1 cellular context compared by ENCODE assay signal in the genomic region with DNA sequence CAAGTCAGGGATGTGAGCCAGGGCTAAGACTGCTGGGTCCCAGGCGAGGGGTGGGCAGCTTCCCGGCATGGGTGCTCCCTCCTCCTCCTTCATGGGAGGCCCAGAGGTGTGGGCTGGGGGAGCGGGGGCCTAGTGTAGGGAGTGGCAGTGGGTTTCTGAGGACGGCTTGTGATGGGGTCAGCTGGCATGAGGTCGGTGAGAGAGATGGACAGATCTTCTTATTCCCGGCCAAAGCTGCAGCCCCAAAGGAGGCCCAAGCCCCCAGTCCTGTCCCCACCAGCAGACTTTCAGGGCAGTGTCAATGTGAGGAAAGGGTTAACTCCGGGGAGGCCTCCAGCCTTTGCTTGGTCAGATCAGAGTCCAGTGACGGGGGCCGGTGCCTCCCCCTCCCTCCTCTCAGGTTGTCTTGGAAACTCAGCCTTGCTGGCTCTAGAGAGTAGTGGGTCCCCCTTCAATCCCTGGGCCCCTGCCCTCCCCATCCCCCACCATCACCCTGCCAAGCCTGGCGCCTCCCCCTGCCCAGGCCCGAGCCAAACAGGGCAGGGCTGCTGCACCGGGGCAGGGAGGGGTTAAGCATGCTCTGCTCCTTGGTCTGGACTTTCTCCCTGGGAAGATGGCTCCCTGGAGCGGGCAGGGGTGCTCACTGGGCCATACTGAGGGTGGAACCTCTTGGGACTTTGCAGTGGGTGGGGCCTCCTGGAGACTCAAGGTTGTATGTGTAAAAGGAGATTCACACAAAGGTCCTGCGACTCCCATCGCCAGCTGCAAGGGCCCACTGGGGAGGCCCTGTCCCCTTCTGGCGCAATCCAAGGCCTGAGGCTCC.
TF ChIP-seq lines count a peak whose summit lies in the region.

No MANE protein-coding gene starts in this region.

TF ChIP-seq in HepG2, 621 proteins besides CTCF, POLR2A, EP300 and RAD21 (continued from another document and continues in another):
- TF ChIP-seq YEATS2 (CRISPR knock-in tag; IDR thresholded peaks at IDR 0.05; ENCODE audit: borderline replicate concordance) (peak; percentile 81; the same call in 1 of the 2 replicates), RARA (CRISPR knock-in tag; IDR thresholded peaks at IDR 0.05) (peak; percentile 61), CHD4 (IDR thresholded peaks at IDR 0.05; ENCODE audit: borderline replicate concordance, low read length) (no peak), ATF7-NPFF (CRISPR knock-in tag; IDR thresholded peaks at IDR 0.05; ENCODE audit: low read depth) (peak; percentile 90), ARHGAP35 (CRISPR knock-in tag; IDR thresholded peaks at IDR 0.05; ENCODE audit: borderline replicate concordance) (no peak; the same call in 1 of the 2 replicates), ZNF574 (CRISPR knock-in tag; IDR thresholded peaks at IDR 0.05) (peak; percentile 77), TCF12 (IDR thresholded peaks at IDR 0.05) (no peak), TCF12 (CRISPR knock-in tag; IDR thresholded peaks at IDR 0.05) (peak; percentile 85; the same call in 1 of the 2 replicates), ELF4 (CRISPR knock-in tag; IDR thresholded peaks at IDR 0.05; ENCODE audit: borderline replicate concordance) (no peak; the same call in 1 of the 2 replicates), TP53 (CRISPR knock-in tag; conservative IDR thresholded peaks at IDR 0.05) (0 out of 2 replicates have a peak, but pooled peaks have one; percentile 26), ZNF660 (CRISPR knock-in tag; IDR thresholded peaks at IDR 0.05; ENCODE audit: borderline replicate concordance, low read depth) (no peak), ZNF121 (CRISPR knock-in tag; IDR thresholded peaks at IDR 0.05) (peak; percentile 71), ATM (IDR thresholded peaks at IDR 0.05; ENCODE audit: borderline replicate concordance) (no peak), CSRNP1 (CRISPR knock-in tag; IDR thresholded peaks at IDR 0.05) (no peak), ZNF879 (CRISPR knock-in tag; IDR thresholded peaks at IDR 0.05) (no peak), SMARCC2 (IDR thresholded peaks at IDR 0.05) (no peak), HMGA1 (CRISPR knock-in tag; conservative IDR thresholded peaks at IDR 0.05) (no peak), ZNF83 (CRISPR knock-in tag; IDR thresholded peaks at IDR 0.05; ENCODE audit: borderline replicate concordance) (no peak), ZNF800 (CRISPR knock-in tag; IDR thresholded peaks at IDR 0.05) (peak; percentile 74; the same call in 1 of the 2 replicates), MZF1 (CRISPR knock-in tag; IDR thresholded peaks at IDR 0.05; ENCODE audit: borderline replicate concordance) (no peak), PAWR (CRISPR knock-in tag; IDR thresholded peaks at IDR 0.05; ENCODE audit: borderline replicate concordance) (no peak), ESRRA (CRISPR knock-in tag; IDR thresholded peaks at IDR 0.05; ENCODE audit: low read depth) (0 out of 2 replicates have a peak, but pooled peaks have one; percentile 56), ZNF747 (CRISPR knock-in tag; IDR thresholded peaks at IDR 0.05; ENCODE audit: borderline replicate concordance) (peak; percentile 86), WIZ (CRISPR knock-in tag; IDR thresholded peaks at IDR 0.05) (no peak), ERF (CRISPR knock-in tag; IDR thresholded peaks at IDR 0.05) (peak; percentile 83; the same call in 1 of the 2 replicates), ZNF44 (CRISPR knock-in tag; IDR thresholded peaks at IDR 0.05) (no peak), MAX (IDR thresholded peaks at IDR 0.05) (peak; percentile 54), FOXJ3 (CRISPR knock-in tag; IDR thresholded peaks at IDR 0.05; ENCODE audit: borderline replicate concordance) (peak; percentile 72; the same call in 1 of the 2 replicates), ZMAT3 (CRISPR knock-in tag; conservative IDR thresholded peaks at IDR 0.05) (peak; percentile 80; the same call in 1 of the 2 replicates), ZNF788 (CRISPR knock-in tag; IDR thresholded peaks at IDR 0.05; ENCODE audit: borderline replicate concordance) (peak; percentile 90), XRCC5 (optimal IDR thresholded peaks at IDR 0.05; ENCODE audit: low read length) (peak; percentile 80), HNRNPL (IDR thresholded peaks at IDR 0.05; ENCODE audit: low read depth, low read length) (peak; percentile 94), ZBTB2 (CRISPR knock-in tag; IDR thresholded peaks at IDR 0.05; ENCODE audit: low read depth) (no peak), DNMT1 (CRISPR knock-in tag; IDR thresholded peaks at IDR 0.05) (peak; percentile 39; the same call in 1 of the 2 replicates), GFI1 (CRISPR knock-in tag; IDR thresholded peaks at IDR 0.05; ENCODE audit: borderline replicate concordance) (peak; percentile 88), KAT7 (CRISPR knock-in tag; IDR thresholded peaks at IDR 0.05; ENCODE audit: borderline replicate concordance) (peak; percentile 80), ZNF605 (CRISPR knock-in tag; IDR thresholded peaks at IDR 0.05) (peak; percentile 68), ZNF543 (CRISPR knock-in tag; IDR thresholded peaks at IDR 0.05) (peak; percentile 47; the same call in 1 of the 2 replicates), NFYB (CRISPR knock-in tag; IDR thresholded peaks at IDR 0.05) (peak; percentile 20; the same call in 1 of the 2 replicates), PAX8 (CRISPR knock-in tag; IDR thresholded peaks at IDR 0.05; ENCODE audit: borderline replicate concordance) (no peak), TCF7 (IDR thresholded peaks at IDR 0.05; ENCODE audit: low read depth) (no peak), ZMYM3 (CRISPR knock-in tag; IDR thresholded peaks at IDR 0.05) (peak; percentile 44), ZNF234 (CRISPR knock-in tag; conservative IDR thresholded peaks at IDR 0.05) (no peak), SIN3A (IDR thresholded peaks at IDR 0.05; ENCODE audit: borderline replicate concordance, low read depth, low read length) (peak; percentile 85; the same call in 1 of the 2 replicates), RELA (CRISPR knock-in tag; IDR thresholded peaks at IDR 0.05) (peak; percentile 24; the same call in 1 of the 2 replicates), MBD4 (IDR thresholded peaks at IDR 0.05; ENCODE audit: borderline replicate concordance, low read length) (no peak), RARG (CRISPR knock-in tag; IDR thresholded peaks at IDR 0.05; ENCODE audit: low read depth) (no peak)
- TF ChIP-seq, protein P1, sequence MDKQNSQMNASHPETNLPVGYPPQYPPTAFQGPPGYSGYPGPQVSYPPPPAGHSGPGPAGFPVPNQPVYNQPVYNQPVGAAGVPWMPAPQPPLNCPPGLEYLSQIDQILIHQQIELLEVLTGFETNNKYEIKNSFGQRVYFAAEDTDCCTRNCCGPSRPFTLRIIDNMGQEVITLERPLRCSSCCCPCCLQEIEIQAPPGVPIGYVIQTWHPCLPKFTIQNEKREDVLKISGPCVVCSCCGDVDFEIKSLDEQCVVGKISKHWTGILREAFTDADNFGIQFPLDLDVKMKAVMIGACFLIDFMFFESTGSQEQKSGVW (CRISPR knock-in tag; IDR thresholded peaks at IDR 0.05; ENCODE audit: borderline replicate concordance) = no peak
- TF ChIP-seq, protein P2, sequence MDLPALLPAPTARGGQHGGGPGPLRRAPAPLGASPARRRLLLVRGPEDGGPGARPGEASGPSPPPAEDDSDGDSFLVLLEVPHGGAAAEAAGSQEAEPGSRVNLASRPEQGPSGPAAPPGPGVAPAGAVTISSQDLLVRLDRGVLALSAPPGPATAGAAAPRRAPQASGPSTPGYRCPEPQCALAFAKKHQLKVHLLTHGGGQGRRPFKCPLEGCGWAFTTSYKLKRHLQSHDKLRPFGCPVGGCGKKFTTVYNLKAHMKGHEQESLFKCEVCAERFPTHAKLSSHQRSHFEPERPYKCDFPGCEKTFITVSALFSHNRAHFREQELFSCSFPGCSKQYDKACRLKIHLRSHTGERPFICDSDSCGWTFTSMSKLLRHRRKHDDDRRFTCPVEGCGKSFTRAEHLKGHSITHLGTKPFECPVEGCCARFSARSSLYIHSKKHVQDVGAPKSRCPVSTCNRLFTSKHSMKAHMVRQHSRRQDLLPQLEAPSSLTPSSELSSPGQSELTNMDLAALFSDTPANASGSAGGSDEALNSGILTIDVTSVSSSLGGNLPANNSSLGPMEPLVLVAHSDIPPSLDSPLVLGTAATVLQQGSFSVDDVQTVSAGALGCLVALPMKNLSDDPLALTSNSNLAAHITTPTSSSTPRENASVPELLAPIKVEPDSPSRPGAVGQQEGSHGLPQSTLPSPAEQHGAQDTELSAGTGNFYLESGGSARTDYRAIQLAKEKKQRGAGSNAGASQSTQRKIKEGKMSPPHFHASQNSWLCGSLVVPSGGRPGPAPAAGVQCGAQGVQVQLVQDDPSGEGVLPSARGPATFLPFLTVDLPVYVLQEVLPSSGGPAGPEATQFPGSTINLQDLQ (CRISPR knock-in tag; IDR thresholded peaks at IDR 0.05) = no peak
- TF ChIP-seq, protein P3, sequence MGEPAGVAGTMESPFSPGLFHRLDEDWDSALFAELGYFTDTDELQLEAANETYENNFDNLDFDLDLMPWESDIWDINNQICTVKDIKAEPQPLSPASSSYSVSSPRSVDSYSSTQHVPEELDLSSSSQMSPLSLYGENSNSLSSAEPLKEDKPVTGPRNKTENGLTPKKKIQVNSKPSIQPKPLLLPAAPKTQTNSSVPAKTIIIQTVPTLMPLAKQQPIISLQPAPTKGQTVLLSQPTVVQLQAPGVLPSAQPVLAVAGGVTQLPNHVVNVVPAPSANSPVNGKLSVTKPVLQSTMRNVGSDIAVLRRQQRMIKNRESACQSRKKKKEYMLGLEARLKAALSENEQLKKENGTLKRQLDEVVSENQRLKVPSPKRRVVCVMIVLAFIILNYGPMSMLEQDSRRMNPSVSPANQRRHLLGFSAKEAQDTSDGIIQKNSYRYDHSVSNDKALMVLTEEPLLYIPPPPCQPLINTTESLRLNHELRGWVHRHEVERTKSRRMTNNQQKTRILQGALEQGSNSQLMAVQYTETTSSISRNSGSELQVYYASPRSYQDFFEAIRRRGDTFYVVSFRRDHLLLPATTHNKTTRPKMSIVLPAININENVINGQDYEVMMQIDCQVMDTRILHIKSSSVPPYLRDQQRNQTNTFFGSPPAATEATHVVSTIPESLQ (CRISPR knock-in tag; conservative IDR thresholded peaks at IDR 0.05) = peak; percentile 47; the same call in 1 of the 2 replicates
- TF ChIP-seq, protein P4, sequence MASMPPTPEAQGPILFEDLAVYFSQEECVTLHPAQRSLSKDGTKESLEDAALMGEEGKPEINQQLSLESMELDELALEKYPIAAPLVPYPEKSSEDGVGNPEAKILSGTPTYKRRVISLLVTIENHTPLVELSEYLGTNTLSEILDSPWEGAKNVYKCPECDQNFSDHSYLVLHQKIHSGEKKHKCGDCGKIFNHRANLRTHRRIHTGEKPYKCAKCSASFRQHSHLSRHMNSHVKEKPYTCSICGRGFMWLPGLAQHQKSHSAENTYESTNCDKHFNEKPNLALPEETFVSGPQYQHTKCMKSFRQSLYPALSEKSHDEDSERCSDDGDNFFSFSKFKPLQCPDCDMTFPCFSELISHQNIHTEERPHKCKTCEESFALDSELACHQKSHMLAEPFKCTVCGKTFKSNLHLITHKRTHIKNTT (CRISPR knock-in tag; IDR thresholded peaks at IDR 0.05) = no peak
